Comparison of ENCODE assay signal across 1 cellular context in the genomic region with DNA sequence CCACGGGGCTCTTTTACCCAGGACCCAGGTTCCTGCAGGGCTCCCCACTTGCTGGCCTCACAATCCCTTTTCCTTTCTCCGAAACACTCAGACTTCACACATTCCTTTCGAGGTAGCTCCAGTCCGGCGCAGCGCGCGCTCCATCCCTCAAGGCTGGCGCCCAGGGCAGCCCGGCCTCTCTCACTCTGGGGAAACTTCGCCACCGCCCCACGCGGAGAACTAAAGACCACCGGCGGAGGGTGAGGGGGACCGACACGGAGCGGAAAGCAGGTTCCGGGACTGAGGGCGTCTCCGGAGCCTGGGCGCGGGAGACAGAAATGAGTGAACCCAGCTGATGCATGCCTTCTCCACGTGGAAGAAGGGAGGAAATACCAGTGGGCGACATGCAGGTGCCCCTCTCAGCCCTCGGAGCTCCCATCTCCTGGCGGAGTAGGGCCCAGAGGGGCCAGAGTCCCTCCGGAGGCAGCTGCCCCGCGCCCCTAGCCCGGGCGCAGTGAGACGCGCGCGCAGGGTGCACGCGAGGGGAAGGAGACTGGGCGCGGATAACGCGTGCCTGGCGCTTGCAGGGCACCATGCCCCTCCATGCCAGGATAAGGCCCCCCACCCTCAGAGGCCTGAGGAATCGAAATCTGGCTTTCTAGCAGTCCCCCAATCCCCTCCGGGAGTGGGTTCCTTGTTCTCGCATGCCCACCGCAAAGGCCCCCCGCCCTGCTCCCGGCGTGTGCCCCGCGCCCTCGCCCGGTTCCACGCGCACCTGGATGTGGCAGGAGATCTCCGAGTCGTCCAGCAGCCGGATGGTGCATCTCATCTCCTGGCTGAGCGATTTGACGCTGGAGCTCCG.
A peak's percentile ranks its signal among the peaks of the same experiment; 100 is the strongest.
TF ChIP-seq lines count a peak whose summit lies in the region.

No MANE protein-coding gene starts in this region.

TF ChIP-seq in HepG2, 621 proteins besides CTCF, POLR2A, EP300 and RAD21 (continued from another document):
- TF ChIP-seq TFDP2 (CRISPR knock-in tag; IDR thresholded peaks at IDR 0.05) (peak; percentile 46), POLR2G (IDR thresholded peaks at IDR 0.05; ENCODE audit: low read depth, low read length) (no peak), ZBTB1 (CRISPR knock-in tag; IDR thresholded peaks at IDR 0.05; ENCODE audit: borderline replicate concordance) (no peak), TBP (CRISPR knock-in tag; IDR thresholded peaks at IDR 0.05) (no peak), ZNF205 (CRISPR knock-in tag; IDR thresholded peaks at IDR 0.05) (no peak), TEAD2 (CRISPR knock-in tag; IDR thresholded peaks at IDR 0.05) (no peak), ZNF552 (CRISPR knock-in tag; IDR thresholded peaks at IDR 0.05; ENCODE audit: borderline replicate concordance) (no peak), ZNF333 (CRISPR knock-in tag; IDR thresholded peaks at IDR 0.05; ENCODE audit: borderline replicate concordance) (no peak), YY1 (IDR thresholded peaks at IDR 0.05; ENCODE audit: insufficient read depth, insufficient replicate concordance, low read depth, low read length) (no peak), MIER2 (CRISPR knock-in tag; IDR thresholded peaks at IDR 0.05) (no peak), MYC (CRISPR knock-in tag; IDR thresholded peaks at IDR 0.05; ENCODE audit: borderline replicate concordance) (peak; percentile 46; the same call in 1 of the 2 replicates), TARDBP (CRISPR knock-in tag; IDR thresholded peaks at IDR 0.05) (no peak), SETDB1 (CRISPR knock-in tag; IDR thresholded peaks at IDR 0.05; ENCODE audit: borderline replicate concordance) (no peak), ETV6 (CRISPR knock-in tag; conservative IDR thresholded peaks at IDR 0.05) (no peak), KDM5B (CRISPR knock-in tag; IDR thresholded peaks at IDR 0.05; ENCODE audit: borderline replicate concordance) (no peak), ZNF773 (CRISPR knock-in tag; IDR thresholded peaks at IDR 0.05; ENCODE audit: borderline replicate concordance) (0 out of 2 replicates have a peak, but pooled peaks have one; percentile 25), UBTF (CRISPR knock-in tag; IDR thresholded peaks at IDR 0.05) (no peak), ZNF598 (CRISPR knock-in tag; IDR thresholded peaks at IDR 0.05; ENCODE audit: borderline replicate concordance) (no peak), ZNF703 (CRISPR knock-in tag; IDR thresholded peaks at IDR 0.05; ENCODE audit: borderline replicate concordance) (no peak; the same call in 1 of the 2 replicates), ZNF343 (CRISPR knock-in tag; IDR thresholded peaks at IDR 0.05) (no peak), SNRNP70 (IDR thresholded peaks at IDR 0.05; ENCODE audit: low read depth, low read length) (no peak), MTERF4 (CRISPR knock-in tag; IDR thresholded peaks at IDR 0.05) (0 out of 2 replicates have a peak, but pooled peaks have one; percentile 76), CAMTA2 (CRISPR knock-in tag; IDR thresholded peaks at IDR 0.05; ENCODE audit: borderline replicate concordance) (no peak), NFYB (CRISPR knock-in tag; IDR thresholded peaks at IDR 0.05) (no peak), HMG20B (CRISPR knock-in tag; conservative IDR thresholded peaks at IDR 0.05) (no peak), ZNF549 (CRISPR knock-in tag; IDR thresholded peaks at IDR 0.05) (no peak), AHR (CRISPR knock-in tag; IDR thresholded peaks at IDR 0.05) (no peak), ZFP36L2 (CRISPR knock-in tag; IDR thresholded peaks at IDR 0.05) (no peak), LCORL (IDR thresholded peaks at IDR 0.05) (no peak), LCORL (CRISPR knock-in tag; IDR thresholded peaks at IDR 0.05) (no peak; the same call in 1 of the 2 replicates)
- TF ChIP-seq, protein P1, sequence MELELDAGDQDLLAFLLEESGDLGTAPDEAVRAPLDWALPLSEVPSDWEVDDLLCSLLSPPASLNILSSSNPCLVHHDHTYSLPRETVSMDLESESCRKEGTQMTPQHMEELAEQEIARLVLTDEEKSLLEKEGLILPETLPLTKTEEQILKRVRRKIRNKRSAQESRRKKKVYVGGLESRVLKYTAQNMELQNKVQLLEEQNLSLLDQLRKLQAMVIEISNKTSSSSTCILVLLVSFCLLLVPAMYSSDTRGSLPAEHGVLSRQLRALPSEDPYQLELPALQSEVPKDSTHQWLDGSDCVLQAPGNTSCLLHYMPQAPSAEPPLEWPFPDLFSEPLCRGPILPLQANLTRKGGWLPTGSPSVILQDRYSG (CRISPR knock-in tag; IDR thresholded peaks at IDR 0.05): no peak; the same call in 1 of the 2 replicates
- TF ChIP-seq, protein P2, sequence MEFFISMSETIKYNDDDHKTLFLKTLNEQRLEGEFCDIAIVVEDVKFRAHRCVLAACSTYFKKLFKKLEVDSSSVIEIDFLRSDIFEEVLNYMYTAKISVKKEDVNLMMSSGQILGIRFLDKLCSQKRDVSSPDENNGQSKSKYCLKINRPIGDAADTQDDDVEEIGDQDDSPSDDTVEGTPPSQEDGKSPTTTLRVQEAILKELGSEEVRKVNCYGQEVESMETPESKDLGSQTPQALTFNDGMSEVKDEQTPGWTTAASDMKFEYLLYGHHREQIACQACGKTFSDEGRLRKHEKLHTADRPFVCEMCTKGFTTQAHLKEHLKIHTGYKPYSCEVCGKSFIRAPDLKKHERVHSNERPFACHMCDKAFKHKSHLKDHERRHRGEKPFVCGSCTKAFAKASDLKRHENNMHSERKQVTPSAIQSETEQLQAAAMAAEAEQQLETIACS (CRISPR knock-in tag; IDR thresholded peaks at IDR 0.05): no peak
- TF ChIP-seq, protein P3, sequence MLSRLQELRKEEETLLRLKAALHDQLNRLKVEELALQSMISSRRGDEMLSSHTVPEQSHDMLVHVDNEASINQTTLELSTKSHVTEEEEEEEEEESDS (CRISPR knock-in tag; IDR thresholded peaks at IDR 0.05; ENCODE audit: borderline replicate concordance): no peak
- TF ChIP-seq, protein P4, sequence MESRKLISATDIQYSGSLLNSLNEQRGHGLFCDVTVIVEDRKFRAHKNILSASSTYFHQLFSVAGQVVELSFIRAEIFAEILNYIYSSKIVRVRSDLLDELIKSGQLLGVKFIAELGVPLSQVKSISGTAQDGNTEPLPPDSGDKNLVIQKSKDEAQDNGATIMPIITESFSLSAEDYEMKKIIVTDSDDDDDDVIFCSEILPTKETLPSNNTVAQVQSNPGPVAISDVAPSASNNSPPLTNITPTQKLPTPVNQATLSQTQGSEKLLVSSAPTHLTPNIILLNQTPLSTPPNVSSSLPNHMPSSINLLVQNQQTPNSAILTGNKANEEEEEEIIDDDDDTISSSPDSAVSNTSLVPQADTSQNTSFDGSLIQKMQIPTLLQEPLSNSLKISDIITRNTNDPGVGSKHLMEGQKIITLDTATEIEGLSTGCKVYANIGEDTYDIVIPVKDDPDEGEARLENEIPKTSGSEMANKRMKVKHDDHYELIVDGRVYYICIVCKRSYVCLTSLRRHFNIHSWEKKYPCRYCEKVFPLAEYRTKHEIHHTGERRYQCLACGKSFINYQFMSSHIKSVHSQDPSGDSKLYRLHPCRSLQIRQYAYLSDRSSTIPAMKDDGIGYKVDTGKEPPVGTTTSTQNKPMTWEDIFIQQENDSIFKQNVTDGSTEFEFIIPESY (CRISPR knock-in tag; IDR thresholded peaks at IDR 0.05): no peak
